Comparison of ENCODE assay signal across 8 cellular contexts in genomic region chr7:2558620-2559282, GRCh38. TPM values are rescaled to one million over a fixed set of nuclear protein-coding genes. Genes with fewer than 3 reads are reported as not detected.
A peak's percentile ranks its signal among the peaks of the same experiment; 100 is the strongest.
DNase-seq lines count a peak whose midpoint lies in the region; ATAC-seq and TF ChIP-seq lines count a peak whose summit lies in the region.

Gene IQCE, plus strand, starts transcription at chr7:2558979. Its CDS starts 203 bp downstream, at chr7:2559182.

- no peaks in the 10 kb centered on the region for H3K9me3 ChIP-seq in colonic mucosa

- H3K36me3 ChIP-seq in colonic mucosa, result no peaks in the 10 kb centered on the region

- H3K4me3 ChIP-seq in AG04449 (ENCODE audit: low read depth, low read length) (peak within 1 kb of the TSS; percentile 79), colonic mucosa (peak within 1 kb of the TSS; percentile 89)

- no peaks in the 10 kb centered on the region for H3K27me3 ChIP-seq in colonic mucosa

- peak within 1 kb of the TSS; percentile 69 to 86 for H3K9ac ChIP-seq in colonic mucosa (ENCODE audit: low read depth in 2 of 2, low read length in 2 of 2)

- H3K4me1 ChIP-seq in colonic mucosa, result peaks cover 15% of the 10 kb centered on the region

- CTCF ChIA-PET in AG04449 (lab: Yijun Ruan, JAX), result interaction anchor here (0.8 to 3.0 kb wide), 5 partner anchors 9 to 151 kb away, joined by 3 to 15 read pairs (median 6); no protein-coding TSS in a partner anchor

- intact Hi-C loops in colonic mucosa (cut with DNase I), result no loop called here

- peak; percentile 59 for ATAC-seq in GM18907 (IDR thresholded peaks at IDR 0.05; ENCODE audit: unreplicated experiment)
- ATAC-seq in HG03196 (IDR thresholded peaks at IDR 0.05; ENCODE audit: unreplicated experiment), result peak; percentile 52

- DNase-seq in AG04449 (ENCODE audit: low read depth, low spot score) (no peak), NCI-H510A treated with DMSO at 0.1 percent for 48 hours (lab: John Stamatoyannopoulos, UW) (peak; percentile 82), colonic mucosa (peak; percentile 95), kidney tubule cell (ENCODE audit: low spot score) (peak; percentile 93)
- peak; percentile 94 for DNase-seq in activated CD4-positive, alpha-beta T cell treated with anti-CD3 and anti-CD28 coated beads for 48 hours
- DNase-seq in stimulated activated CD4-positive, alpha-beta T cell treated with anti-CD3 and anti-CD28 coated beads, Interleukin-1b, Interleukin-23, amount 100 ng/mL, for 1 hour (ENCODE audit: low read depth in 2 of 2), result peak; percentile 76 to 87

- peak within 1 kb of the TSS; percentile 87 for H3K27ac ChIP-seq in colonic mucosa

- POLR2A ChIA-PET in AG04449 (lab: Yijun Ruan, JAX), result interaction anchor here (0.6 to 1.6 kb wide), 2 partner anchors 53 to 66 kb away, joined by 4 read pairs; no protein-coding TSS in a partner anchor

- no peak for TF ChIP-seq CTCF in AG04449 (IDR thresholded peaks at IDR 0.05; ENCODE audit: insufficient read depth, low read length, missing control alignments)
- TF ChIP-seq CTCF in colonic mucosa (IDR thresholded peaks at IDR 0.05), result no peak

RNA-seq across cellular contexts. Expression of gene IQCE, which starts in this region (rescaled TPM):
- 10 to 100 TPM; 23.2 to 36.3 TPM for total RNA-seq in colonic mucosa
